In genomic region chr5:134873987-134874830, GRCh38 we compare ENCODE assay signal across 8 cellular contexts. TPM values are rescaled to one million over a fixed set of nuclear protein-coding genes. Genes with fewer than 3 reads are reported as not detected.
DNase-seq lines count a peak whose midpoint lies in the region; ATAC-seq and TF ChIP-seq lines count a peak whose summit lies in the region.

Gene TXNDC15 (plus strand): TSS chr5:134874371. CDS start chr5:134874428, 57 bp downstream.

- H3K4me1 Mint-ChIP-seq in Calu3 (ENCODE audit: low read depth, unreplicated experiment), result no peaks in the 10 kb centered on the region
- H3K4me1 Mint-ChIP-seq in activated T-cell treated with anti-CD3 and anti-CD28 coated beads, Interleukin-2, amount 50 U/mL, for 4 hours (ENCODE audit: low read depth), result peaks cover 39% of the 10 kb centered on the region

- no peaks in the 10 kb centered on the region for H3K9me3 Mint-ChIP-seq in Calu3 (ENCODE audit: low read depth, unreplicated experiment)
- H3K9me3 Mint-ChIP-seq in activated T-cell treated with anti-CD3 and anti-CD28 coated beads, Interleukin-2, amount 50 U/mL, for 4 hours, result no peaks in the 10 kb centered on the region

- no peak for TF ChIP-seq EP300 in esophagus muscularis mucosa (IDR thresholded peaks at IDR 0.05)

- H3K27me3 ChIP-seq in HUES48 (ENCODE audit: control insufficient read depth, insufficient read depth, low read length) (0 out of 2 replicates have a peak, but pooled peaks cover 4% of the 10 kb centered on the region), PC-9 (ENCODE audit: insufficient read depth, low read depth) (no peaks in the 10 kb centered on the region), esophagus muscularis mucosa (no peaks in the 10 kb centered on the region), muscle layer of duodenum (ENCODE audit: low read depth, low read length) (no peaks in the 10 kb centered on the region)

- H3K36me3 ChIP-seq in HUES48 (ENCODE audit: control insufficient read depth, insufficient read depth, low read length) (no peaks in the 10 kb centered on the region), PC-9 (ENCODE audit: low read depth) (0 out of 2 replicates have a peak, but pooled peaks cover 2% of the 10 kb centered on the region), esophagus muscularis mucosa (peaks cover 0 to 6% (median 0%) of the 10 kb centered on the region in 4 donors), muscle layer of duodenum (ENCODE audit: control insufficient read depth in 1 of 2, insufficient read depth in 2 of 2, low read length in 2 of 2) (peaks cover 0 to 10% of the 10 kb centered on the region in 2 donors)

- H3K9me3 ChIP-seq in HUES48 (ENCODE audit: control insufficient read depth, insufficient read depth, low read length), result no peaks in the 10 kb centered on the region
- H3K9me3 ChIP-seq in PC-9 (ENCODE audit: insufficient read depth, low read depth), result no peaks in the 10 kb centered on the region
- H3K9me3 ChIP-seq in esophagus muscularis mucosa, result no peaks in the 10 kb centered on the region
- no peaks in the 10 kb centered on the region for H3K9me3 ChIP-seq in muscle layer of duodenum (ENCODE audit: control insufficient read depth in 1 of 2, low read length in 2 of 2)

- H3K4me3 ChIP-seq in HUES48 (ENCODE audit: low read depth, low read length), result peak within 1 kb of the TSS; percentile 69
- peak within 1 kb of the TSS; percentile 85 for H3K4me3 ChIP-seq in PC-9
- H3K4me3 ChIP-seq in esophagus muscularis mucosa, result peak within 1 kb of the TSS; percentile 83 to 99 (median 98)
- peak within 1 kb of the TSS; percentile 91 to 94 for H3K4me3 ChIP-seq in muscle layer of duodenum (ENCODE audit: low read depth in 1 of 2, low read length in 2 of 2)

- H2AFZ ChIP-seq in PC-9, result peak within 1 kb of the TSS; percentile 99

- H3K79me2 ChIP-seq in PC-9 (ENCODE audit: low read depth), result peaks cover 8% of the 10 kb centered on the region; the same call in 1 of the 2 replicates

- peaks cover 25% of the 10 kb centered on the region for H3K36me3 Mint-ChIP-seq in Calu3 (ENCODE audit: insufficient read depth, unreplicated experiment)
- peaks cover 13% of the 10 kb centered on the region for H3K36me3 Mint-ChIP-seq in activated T-cell treated with anti-CD3 and anti-CD28 coated beads, Interleukin-2, amount 50 U/mL, for 4 hours (ENCODE audit: insufficient read depth)

- H3K27ac Mint-ChIP-seq in Calu3 (ENCODE audit: unreplicated experiment), result peak within 1 kb of the TSS; percentile 77

- no peaks in the 10 kb centered on the region for H3K27me3 Mint-ChIP-seq in Calu3 (ENCODE audit: unreplicated experiment)
- H3K27me3 Mint-ChIP-seq in activated T-cell treated with anti-CD3 and anti-CD28 coated beads, Interleukin-2, amount 50 U/mL, for 4 hours (ENCODE audit: low read depth), result no peaks in the 10 kb centered on the region

- H3K4me1 ChIP-seq in HUES48 (ENCODE audit: control insufficient read depth, insufficient read depth, low read length), result peaks cover 14% of the 10 kb centered on the region
- 0 out of 2 replicates have a peak, but pooled peaks cover 8% of the 10 kb centered on the region for H3K4me1 ChIP-seq in PC-9 (replicated peaks; ENCODE audit: insufficient read depth)
- peaks cover 17 to 43% (median 32%) of the 10 kb centered on the region in 4 donors for H3K4me1 ChIP-seq in esophagus muscularis mucosa
- H3K4me1 ChIP-seq in muscle layer of duodenum (ENCODE audit: control insufficient read depth in 1 of 2, insufficient read depth in 2 of 2, low read length in 2 of 2), result peaks cover 6 to 11% of the 10 kb centered on the region in 2 donors

- peak; percentile 83 for ATAC-seq in GM21381 (IDR thresholded peaks at IDR 0.05; ENCODE audit: unreplicated experiment)
- ATAC-seq in activated T-cell treated with anti-CD3 and anti-CD28 coated beads, Interleukin-2, amount 50 U/mL, for 4 hours, result peak; percentile 88 to 92

- H3K9ac ChIP-seq in HUES48 (ENCODE audit: low read depth, low read length), result peak within 1 kb of the TSS; percentile 86

- intact Hi-C loops in Calu3 (cut with micrococcal nuclease; ENCODE audit: unreplicated experiment), result no loop called here
- intact Hi-C loops in PC-9 (cut with micrococcal nuclease; ENCODE audit: unreplicated experiment), result loop anchor here (1.0 to 2.0 kb wide), 2 partner anchors 29 to 31 kb away; partner anchors contain the start of genes C5orf24 and PCBD2
- intact Hi-C loops in esophagus muscularis mucosa (cut with DNase I), result loop anchor here (2.0 kb wide), 2 partner anchors 27 to 31 kb away; partner anchors contain the start of gene PCBD2

- BruUV-seq in Calu3 (replicated peaks; lab: Mats Ljungman, UMichigan) (no TSS peak), PC-9 (replicated peaks; lab: Mats Ljungman, UMichigan) (TSS peak; percentile 30)

- POLR2A ChIA-PET in PC-9 (lab: Charles Lee; ENCODE audit: unreplicated experiment), result interaction anchor here (0.5 kb wide), 1 partner anchor 12 kb away, joined by 7 read pairs; no protein-coding TSS in a partner anchor

- CTCF ChIA-PET in Calu3 (lab: Charles Lee), result interaction anchor here (0.5 to 1.4 kb wide), 5 partner anchors 19 to 238 kb away, joined by 3 to 9 read pairs (median 3); partner anchors contain the start of gene PCBD2
- CTCF ChIA-PET in PC-9 (lab: Charles Lee), result no interaction called here

- H3K4me2 ChIP-seq in PC-9, result peak within 1 kb of the TSS; percentile 95

- no peaks in the 10 kb centered on the region for H4K20me1 ChIP-seq in PC-9 (ENCODE audit: insufficient read depth)

- 11% methylated on average over 16 of the region's 79 CpGs for WGBS in esophagus muscularis mucosa

- peaks cover 9% of the 10 kb centered on the region; the same call in 1 of the 2 replicates for H3F3A ChIP-seq in PC-9 (ENCODE audit: insufficient read depth, low read depth)

- no peak for TF ChIP-seq POLR2A in esophagus muscularis mucosa (IDR thresholded peaks at IDR 0.05; ENCODE audit: low read depth)

- DNase-seq in Calu3 (peak; percentile 89), PC-9 (peak; percentile 62 to 80), esophagus muscularis mucosa (ENCODE audit: extremely low spot score) (peak; percentile 94)
- peak; percentile 71 for DNase-seq in activated T-cell treated with anti-CD3 and anti-CD28 coated beads, Interleukin-2, amount 50 U/mL, for 4 hours
- DNase-seq in stimulated activated CD8-positive, alpha-beta memory T cell treated with anti-CD3 and anti-CD28 coated beads, Interleukin-7, amount 100 ng/mL, for 4 hours (ENCODE audit: low read depth in 2 of 2), result peak; percentile 58 to 74

- TF ChIP-seq CTCF in Calu3 (IDR thresholded peaks at IDR 0.05; ENCODE audit: unreplicated experiment) (no peak), PC-9 (conservative IDR thresholded peaks at IDR 0.05) (no peak), esophagus muscularis mucosa (IDR thresholded peaks at IDR 0.05) (no peak)

- H3K9me2 ChIP-seq in PC-9 (ENCODE audit: insufficient read depth), result no peaks in the 10 kb centered on the region

- H3K27ac ChIP-seq in HUES48 (ENCODE audit: low read depth, low read length) (peak within 1 kb of the TSS; percentile 88), PC-9 (peak within 1 kb of the TSS; percentile 42), esophagus muscularis mucosa (replicated peaks in 1 of 4) (peak within 1 kb of the TSS; percentile 94 to 99 (median 98)), muscle layer of duodenum (ENCODE audit: low read length) (peak within 1 kb of the TSS; percentile 94)

- peak within 1 kb of the TSS; percentile 99 for H3K4me3 Mint-ChIP-seq in Calu3 (ENCODE audit: low read depth, unreplicated experiment)
- H3K4me3 Mint-ChIP-seq in activated T-cell treated with anti-CD3 and anti-CD28 coated beads, Interleukin-2, amount 50 U/mL, for 4 hours, result peak within 1 kb of the TSS; percentile 96

RNA-seq across cellular contexts. Expression of gene TXNDC15, which starts in this region (rescaled TPM):
- total RNA-seq in Calu3 (2022), result 33.8 and 34.2 TPM in 2 replicates
- total RNA-seq in PC-9 (2021), result 18.0 and 19.5 TPM in 2 replicates
- 10 to 100 TPM; 39.5 to 47.4 (median 40.1) TPM for total RNA-seq in activated T-cell treated with anti-CD3 and anti-CD28 coated beads, Interleukin-2, amount 50 U/mL, for 4 hours
- total RNA-seq in esophagus muscularis mucosa, result 100 to 1,000 TPM in 2 of 4 donors, 10 to 100 TPM in 2; 71.4 to 123 (median 93.9) TPM

Comparison
In these comparisons a context has a peak if more than half of its experiments do, and no peak if none do; other contexts are left out.
1. Peak in every context shown above with its lines: DNase-seq, ATAC-seq, H3K4me3 ChIP-seq and H3K27ac ChIP-seq.
2. H3K27ac ChIP-seq: peak in every context shown above with its lines; median percentile 98 in esophagus muscularis mucosa; 94 in muscle layer of duodenum; 88 in HUES48; 42 in PC-9.